Comparison of ENCODE assay signal across 20 cellular contexts in the genomic region with DNA sequence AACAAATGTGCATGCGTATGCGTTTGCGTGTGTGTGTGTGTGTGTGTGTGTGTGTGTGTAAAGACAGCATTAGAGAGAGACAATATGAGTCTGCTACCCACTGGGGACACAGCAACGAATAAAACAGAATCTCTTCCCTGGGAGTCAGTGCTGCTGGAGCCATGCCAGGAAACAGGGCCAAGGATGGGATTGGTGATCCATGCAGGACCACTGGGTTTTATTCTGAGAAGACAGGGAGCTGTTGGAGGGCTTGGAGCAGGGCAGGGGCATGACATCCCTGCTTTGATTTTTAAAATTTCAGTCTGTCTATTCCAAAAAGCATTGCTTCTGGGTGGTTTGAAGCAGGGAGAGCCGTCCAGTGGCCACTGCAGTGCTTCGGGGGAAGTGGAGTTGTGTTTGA.
"Had no signal": no experiment of that assay in that cellular context is flagged by ENCODE, and none has a peak within 500 bp of the region (broad histone marks: within the 10 kb centered on the region; RNA-seq: fewer than 3 reads in every experiment).

No MANE protein-coding gene starts in this region.

- H3K9me3 Mint-ChIP-seq: activated T-cell treated with anti-CD3 and anti-CD28 coated beads, Interleukin-2, amount 50 U/mL, for 24 hours; activated T-helper 2 cell treated with anti-CD3 and anti-CD28 coated beads, Interferon-gamma antibody, Interleukin-2, Interleukin-4, amounts not matched to agents 10 μg/mL and 5 μg/mL and 100 μg/mL, durations not matched to agents 14 hours and 24 hours and 36 hours; stimulated activated naive CD8-positive, alpha-beta T cell treated with anti-CD3 and anti-CD28 coated beads, Interleukin-15, Interleukin-2, amounts not matched to agents 100 ng/mL and 50 ng/mL, for 24 hours; T-helper 2 cell treated with Interferon-gamma antibody and Interleukin-4, amounts not matched to agents 5 μg/mL and 100 μg/mL, for 36 hours had no signal

- H3K4me3 Mint-ChIP-seq: activated CD4-positive, alpha-beta T cell treated with anti-CD3 and anti-CD28 coated beads for 36 hours; activated naive CD4-positive, alpha-beta T cell treated with anti-CD3 and anti-CD28 coated beads for 36 hours; activated T-cell treated with anti-CD3 and anti-CD28 coated beads, Interleukin-2, amount 50 U/mL, for 24 hours; brain; nephron progenitor cell; stimulated activated naive CD8-positive, alpha-beta T cell treated with anti-CD3 and anti-CD28 coated beads, Interleukin-15, Interleukin-2, amounts not matched to agents 100 ng/mL and 50 ng/mL, for 24 hours; T-helper 2 cell treated with Interferon-gamma antibody and Interleukin-4, amounts not matched to agents 5 μg/mL and 100 μg/mL, for 36 hours; WTC11 had no signal

- DNase-seq: activated CD4-positive, alpha-beta T cell treated with anti-CD3 and anti-CD28 coated beads for 36 hours; activated CD4-positive, alpha-beta T cell treated with anti-CD3 and anti-CD28 coated beads, Interleukin-2, amount 50 U/mL, for 48 hours; activated naive CD4-positive, alpha-beta T cell treated with anti-CD3 and anti-CD28 coated beads for 36 hours; activated T-cell treated with anti-CD3 and anti-CD28 coated beads, Interleukin-2, amount 50 U/mL, for 24 hours; central memory CD4-positive, alpha-beta T cell; dorsolateral prefrontal cortex; erythroblast; gastrocnemius medialis; heart left ventricle; left lung; midbrain; nephron progenitor cell; right cardiac atrium; transverse colon; uterus had no signal

- H3K27ac Mint-ChIP-seq: activated CD4-positive, alpha-beta T cell treated with anti-CD3 and anti-CD28 coated beads for 36 hours; activated naive CD4-positive, alpha-beta T cell treated with anti-CD3 and anti-CD28 coated beads for 36 hours; activated T-cell treated with anti-CD3 and anti-CD28 coated beads, Interleukin-2, amount 50 U/mL, for 24 hours; activated T-helper 2 cell treated with anti-CD3 and anti-CD28 coated beads, Interferon-gamma antibody, Interleukin-2, Interleukin-4, amounts not matched to agents 10 μg/mL and 5 μg/mL and 100 μg/mL, durations not matched to agents 14 hours and 24 hours and 36 hours; nephron progenitor cell; stimulated activated naive CD8-positive, alpha-beta T cell treated with anti-CD3 and anti-CD28 coated beads, Interleukin-15, Interleukin-2, amounts not matched to agents 100 ng/mL and 50 ng/mL, for 24 hours; T-helper 2 cell treated with Interferon-gamma antibody and Interleukin-4, amounts not matched to agents 5 μg/mL and 100 μg/mL, for 36 hours; WTC11 had no signal

- H3K4me1 Mint-ChIP-seq: nephron progenitor cell had no signal

- H3K27me3 Mint-ChIP-seq: activated CD4-positive, alpha-beta T cell treated with anti-CD3 and anti-CD28 coated beads for 36 hours; activated T-cell treated with anti-CD3 and anti-CD28 coated beads, Interleukin-2, amount 50 U/mL, for 24 hours; stimulated activated naive CD8-positive, alpha-beta T cell treated with anti-CD3 and anti-CD28 coated beads, Interleukin-15, Interleukin-2, amounts not matched to agents 100 ng/mL and 50 ng/mL, for 24 hours had no signal

- ATAC-seq: activated CD4-positive, alpha-beta T cell treated with anti-CD3 and anti-CD28 coated beads for 36 hours; gastrocnemius medialis; heart left ventricle; left lung; right cardiac atrium; WTC11 had no signal

- H3K36me3 Mint-ChIP-seq: brain, WTC11 had no signal
